Comparison of ENCODE assay signal across 20 cellular contexts in the genomic region with DNA sequence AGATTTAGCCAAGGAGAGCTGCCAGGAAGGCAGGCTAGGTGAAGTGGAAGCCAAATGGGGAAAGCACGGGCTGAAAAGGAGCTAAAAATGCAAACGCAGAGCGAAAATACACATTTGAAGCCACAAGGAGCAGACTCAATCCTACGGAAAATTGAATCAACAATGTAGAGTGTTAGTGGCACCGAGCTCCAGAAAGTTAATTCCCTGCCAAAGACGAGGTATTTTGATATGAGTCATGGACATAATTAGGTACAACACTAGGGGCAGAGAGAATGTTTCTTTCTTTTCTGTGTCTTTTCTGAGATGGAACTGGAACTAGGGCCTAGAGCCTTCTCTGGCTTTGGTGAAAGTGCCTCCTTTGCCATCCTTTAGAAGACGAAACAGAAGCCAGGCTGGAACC. TPM values are rescaled to one million over a fixed set of nuclear protein-coding genes. Genes with fewer than 3 reads are reported as not detected.
DNase-seq lines count a peak whose midpoint lies in the region; ATAC-seq and TF ChIP-seq lines count a peak whose summit lies in the region.
"Had no signal": no experiment of that assay in that cellular context is flagged by ENCODE, and none has a peak within 500 bp of the region (broad histone marks: within the 10 kb centered on the region; RNA-seq: fewer than 3 reads in every experiment).

No MANE protein-coding gene starts in this region.

- no peak for ATAC-seq in GM18907 (IDR thresholded peaks at IDR 0.05; ENCODE audit: unreplicated experiment)
- ATAC-seq: activated T-cell treated with anti-CD3 and anti-CD28 coated beads, Interleukin-2, amount 50 U/mL, for 4 hours had no signal

- H3K4me1 ChIP-seq in HAP-1, result no peaks in the 10 kb centered on the region
- no peaks in the 10 kb centered on the region for H3K4me1 ChIP-seq in CD4-positive, alpha-beta memory T cell (ENCODE audit: insufficient read depth, low read length)

- TF ChIP-seq CTCF in AG09309 (IDR thresholded peaks at IDR 0.05; ENCODE audit: control insufficient read depth, insufficient read depth, low read depth, low read length, missing control alignments) (no peak), choroid plexus epithelial cell (conservative IDR thresholded peaks at IDR 0.05; ENCODE audit: low read depth, low read length) (no peak)

- H3K4me3 Mint-ChIP-seq in CD4-positive, alpha-beta memory T cell, result no peak overlapping the region
- H3K4me3 Mint-ChIP-seq: activated CD4-positive, alpha-beta memory T cell treated with anti-CD3 and anti-CD28 coated beads for 36 hours; activated T-cell treated with anti-CD3 and anti-CD28 coated beads, Interleukin-2, amount 50 U/mL, for 4 hours; memory B cell; neural crest cell had no signal

- H3K4me1 Mint-ChIP-seq in CD4-positive, alpha-beta memory T cell, result no peaks in the 10 kb centered on the region
- H3K4me1 Mint-ChIP-seq: memory B cell, neural crest cell had no signal

- H3K9me3 Mint-ChIP-seq in CD4-positive, alpha-beta memory T cell, result peaks cover 0 to 9% (median 2%) of the 10 kb centered on the region in 8 donors

- H3K36me3 Mint-ChIP-seq in CD4-positive, alpha-beta memory T cell, result peaks cover 0 to 2% of the 10 kb centered on the region in 2 donors

- intact Hi-C loops in CD4-positive, alpha-beta memory T cell (cut with micrococcal nuclease), result no loop called here

- peak; percentile 2 for DNase-seq in AG09309 (ENCODE audit: low read depth)
- peak; percentile 6 for DNase-seq in HT1080 (ENCODE audit: low read depth)
- peak; percentile 5 for DNase-seq in choroid plexus epithelial cell (ENCODE audit: low read depth)
- peak; percentile 1 for DNase-seq in pons (ENCODE audit: low spot score)
- DNase-seq in stimulated activated CD4-positive, alpha-beta T cell treated with anti-CD3 and anti-CD28 coated beads, Interleukin-2, amount 100 ng/mL, for 48 hours, result no peak
- DNase-seq in HAP-1 (ENCODE audit: low spot score in 2 of 2), result no peak
- no peak for DNase-seq in CD4-positive, alpha-beta memory T cell
- DNase-seq: activated CD4-positive, alpha-beta memory T cell treated with anti-CD3 and anti-CD28 coated beads for 36 hours; activated T-cell treated with anti-CD3 and anti-CD28 coated beads, Interleukin-2, amount 50 U/mL, for 4 hours; glutamatergic neuron; islet precursor cell; NCI-H2081 treated with DMSO at 0.1 percent for 48 hours; NCI-H69; stimulated activated CD4-positive, alpha-beta T cell treated with anti-CD3 and anti-CD28 coated beads, Interleukin-1b, Interleukin-23, amount 100 ng/mL, for 48 hours had no signal

- no peak overlapping the region for H3K27ac ChIP-seq in CD4-positive, alpha-beta memory T cell (ENCODE audit: low read depth, low read length)

- H3K9me3 ChIP-seq in HAP-1, result no peaks in the 10 kb centered on the region
- no peaks in the 10 kb centered on the region for H3K9me3 ChIP-seq in CD4-positive, alpha-beta memory T cell (ENCODE audit: control insufficient read depth in 1 of 2, low read length in 2 of 2)

- H3K36me3 ChIP-seq in HAP-1 (replicated peaks), result no peaks in the 10 kb centered on the region
- no peaks in the 10 kb centered on the region for H3K36me3 ChIP-seq in CD4-positive, alpha-beta memory T cell (ENCODE audit: insufficient read depth, low read length)

- CTCF ChIA-PET in CD4-positive, alpha-beta memory T cell (lab: Charles Lee; ENCODE audit: partially characterized antibody), result no interaction called here

- H3K27me3 ChIP-seq in HAP-1 (ENCODE audit: low read depth), result no peaks in the 10 kb centered on the region
- H3K27me3 ChIP-seq in CD4-positive, alpha-beta memory T cell (ENCODE audit: insufficient read depth, low read length), result no peaks in the 10 kb centered on the region

- peaks cover 6 to 9% of the 10 kb centered on the region in 2 donors for H3K27me3 Mint-ChIP-seq in CD4-positive, alpha-beta memory T cell

- POLR2A ChIA-PET in CD4-positive, alpha-beta memory T cell (lab: Charles Lee; ENCODE audit: partially characterized antibody), result no interaction called here

- no peak overlapping the region for H3K4me3 ChIP-seq in AG09309 (ENCODE audit: control insufficient read depth, low read depth, low read length)
- no peak overlapping the region for H3K4me3 ChIP-seq in choroid plexus epithelial cell (ENCODE audit: low read depth, low read length)
- no peak overlapping the region for H3K4me3 ChIP-seq in HAP-1
- no peak overlapping the region for H3K4me3 ChIP-seq in CD4-positive, alpha-beta memory T cell (ENCODE audit: low read length in 2 of 2)

- no peak overlapping the region for H3K27ac Mint-ChIP-seq in CD4-positive, alpha-beta memory T cell
- H3K27ac Mint-ChIP-seq: activated CD4-positive, alpha-beta memory T cell treated with anti-CD3 and anti-CD28 coated beads for 36 hours; memory B cell had no signal

- in situ Hi-C loops in HAP-1 (cut with MboI; ENCODE audit: low sequenced_read_pairs), result no loop called here

RNA-seq across cellular contexts. Expression of a gene that starts 20.7 kb away (rescaled TPM):
- not detected in 2 replicates for total RNA-seq in HT1080 (2014; rRNA removed; shearing (Covaris generic))
- polyA plus RNA-seq in HT1080 (2015; cell fraction: cytosol; rRNA removed), result not detected in 2 replicates
- polyA plus RNA-seq in HT1080 (2015; cell fraction: nucleus; rRNA removed), result not detected in 2 replicates
- total RNA-seq in CD4-positive, alpha-beta memory T cell, result not detected
- polyA plus RNA-seq in CD4-positive, alpha-beta memory T cell, result under 1 TPM in 1 of 2 donors, not detected in 1; 0.27 TPM
- total RNA-seq: activated T-cell treated with anti-CD3 and anti-CD28 coated beads, Interleukin-2, amount 50 U/mL, for 4 hours; neural crest cell; renal cortical epithelial cell; subcutaneous adipose tissue had no signal
- polyA plus RNA-seq: BJ had no signal

Comparison
In these comparisons a context has a peak if more than half of its experiments do, and no peak if none do; other contexts are left out.
1. DNase-seq: peak in AG09309 (single experiment), HT1080 (single experiment), choroid plexus epithelial cell (single experiment) and pons (single experiment); none in stimulated activated CD4-positive, alpha-beta T cell treated with anti-CD3 and anti-CD28 coated beads, Interleukin-2, amount 100 ng/mL, for 48 hours (0 of 2), HAP-1 (0 of 2) and CD4-positive, alpha-beta memory T cell (0 of 5).